1 cellular context compared by ENCODE assay signal in genomic region chr15:62112616-62113593, GRCh38.
TF ChIP-seq lines count a peak whose summit lies in the region.

No MANE protein-coding gene starts in this region.

TF ChIP-seq in HepG2, 621 proteins besides CTCF, POLR2A, EP300 and RAD21 (continued from another document):
- peak; percentile 40; the same call in 1 of the 2 replicates for TF ChIP-seq USF2 (IDR thresholded peaks at IDR 0.05; ENCODE audit: low read depth, low read length)
- TF ChIP-seq USF2 (CRISPR knock-in tag; IDR thresholded peaks at IDR 0.05; ENCODE audit: borderline replicate concordance), result no peak
- TF ChIP-seq SKI (IDR thresholded peaks at IDR 0.05; ENCODE audit: partially characterized antibody), result peak; percentile 19
- peak; percentile 55 for TF ChIP-seq SAP130 (CRISPR knock-in tag; IDR thresholded peaks at IDR 0.05; ENCODE audit: low read depth)
- TF ChIP-seq ZNF644 (CRISPR knock-in tag; IDR thresholded peaks at IDR 0.05; ENCODE audit: low read depth), result 0 out of 2 replicates have a peak, but pooled peaks have one; percentile 14
- TF ChIP-seq SNAPC5 (CRISPR knock-in tag; IDR thresholded peaks at IDR 0.05; ENCODE audit: borderline replicate concordance), result no peak
- peak; percentile 82; the same call in 1 of the 2 replicates for TF ChIP-seq ZNF652 (CRISPR knock-in tag; IDR thresholded peaks at IDR 0.05; ENCODE audit: borderline replicate concordance, low read depth)
- TF ChIP-seq RARA (CRISPR knock-in tag; IDR thresholded peaks at IDR 0.05), result peak; percentile 31; the same call in 1 of the 2 replicates
- TF ChIP-seq MXI1 (IDR thresholded peaks at IDR 0.05; ENCODE audit: borderline replicate concordance, low read depth, low read length), result 0 out of 3 replicates have a peak, but pooled peaks have one; percentile 62
- 0 out of 2 replicates have a peak, but pooled peaks have one; percentile 23 for TF ChIP-seq SOX5 (CRISPR knock-in tag; IDR thresholded peaks at IDR 0.05; ENCODE audit: borderline replicate concordance)
- TF ChIP-seq KMT2A (CRISPR knock-in tag; IDR thresholded peaks at IDR 0.05), result no peak
- TF ChIP-seq IKZF5 (CRISPR knock-in tag; IDR thresholded peaks at IDR 0.05), result peak; percentile 86
- TF ChIP-seq HMG20A (CRISPR knock-in tag; IDR thresholded peaks at IDR 0.05; ENCODE audit: borderline replicate concordance), result peak; percentile 58; the same call in 1 of the 2 replicates
- peak; percentile 17; the same call in 1 of the 2 replicates for TF ChIP-seq HMGXB3 (CRISPR knock-in tag; IDR thresholded peaks at IDR 0.05; ENCODE audit: borderline replicate concordance)
- TF ChIP-seq BCL6 (CRISPR knock-in tag; IDR thresholded peaks at IDR 0.05), result peak; percentile 78
- TF ChIP-seq RXRB (CRISPR knock-in tag; IDR thresholded peaks at IDR 0.05; ENCODE audit: borderline replicate concordance), result 0 out of 2 replicates have a peak, but pooled peaks have one; percentile 38
- no peak for TF ChIP-seq ZNF446 (CRISPR knock-in tag; IDR thresholded peaks at IDR 0.05)
- TF ChIP-seq ARID5B (CRISPR knock-in tag; IDR thresholded peaks at IDR 0.05), result peak; percentile 52; the same call in 1 of the 2 replicates
- TF ChIP-seq NFE2 (CRISPR knock-in tag; IDR thresholded peaks at IDR 0.05), result peak; percentile 51; the same call in 1 of the 2 replicates
- peak; percentile 23; the same call in 1 of the 2 replicates for TF ChIP-seq MNT (IDR thresholded peaks at IDR 0.05)
- TF ChIP-seq MAFF (IDR thresholded peaks at IDR 0.05; ENCODE audit: low read depth, low read length), result peak; percentile 6; the same call in 1 of the 2 replicates
- TF ChIP-seq MAFK (conservative IDR thresholded peaks at IDR 0.05 in 1 of 2, IDR thresholded peaks at IDR 0.05 in 1 of 2; ENCODE audit: low read length in 2 of 2), result 0 out of 4 replicates have a peak, but pooled peaks have one; percentile 2 to 22
- peak; percentile 81 for TF ChIP-seq FOSL2 (CRISPR knock-in tag; IDR thresholded peaks at IDR 0.05)
- TF ChIP-seq TAF15 (IDR thresholded peaks at IDR 0.05; ENCODE audit: low read depth, low read length, poor library complexity, severe bottlenecking), result no peak
- no peak for TF ChIP-seq ZNF891 (CRISPR knock-in tag; IDR thresholded peaks at IDR 0.05)
- TF ChIP-seq NFE2L2 (IDR thresholded peaks at IDR 0.05; ENCODE audit: low read length), result peak; percentile 85
- TF ChIP-seq MTERF4 (CRISPR knock-in tag; IDR thresholded peaks at IDR 0.05), result no peak
TF ChIP-seq in HepG2: peak in this region for 20.
